Comparison of ENCODE assay signal across 8 cellular contexts in genomic region chr9:1837453-1838084, GRCh38.
DNase-seq lines count a peak whose midpoint lies in the region; ATAC-seq and TF ChIP-seq lines count a peak whose summit lies in the region.

No MANE protein-coding gene starts in this region.

- ATAC-seq in GM21360 (IDR thresholded peaks at IDR 0.05; ENCODE audit: unreplicated experiment) (peak; percentile 77), HG03520 (IDR thresholded peaks at IDR 0.05; ENCODE audit: unreplicated experiment) (no peak)

- peak; percentile 77 for TF ChIP-seq RAD21 in Ishikawa (IDR thresholded peaks at IDR 0.05; ENCODE audit: low read depth)

- no peak for TF ChIP-seq EP300 in Ishikawa (IDR thresholded peaks at IDR 0.05; ENCODE audit: borderline replicate concordance)

- DNase-seq in NCI-H2196 (lab: John Stamatoyannopoulos, UW; ENCODE audit: unreplicated experiment): peak; percentile 30
- DNase-seq in NCI-H2196 treated with DMSO at 0.1 percent for 48 hours (lab: John Stamatoyannopoulos, UW; ENCODE audit: unreplicated experiment): no peak
- peak; percentile 14 for DNase-seq in UCSD-AML1 (lab: John Stamatoyannopoulos, UW; ENCODE audit: unreplicated experiment)
- peak; percentile 67 for DNase-seq in left kidney (ENCODE audit: low read depth, low spot score)
- DNase-seq in ureter (ENCODE audit: low spot score): no peak

TF ChIP-seq in Ishikawa, 13 proteins besides CTCF, POLR2A, EP300 and RAD21:
- no peak for TF ChIP-seq EGR1 (IDR thresholded peaks at IDR 0.05)
- TF ChIP-seq FOXM1 (IDR thresholded peaks at IDR 0.05; ENCODE audit: borderline replicate concordance, low read depth): no peak
- TF ChIP-seq TAF1 (IDR thresholded peaks at IDR 0.05; ENCODE audit: low read depth): no peak
- no peak for TF ChIP-seq ZBTB7A (IDR thresholded peaks at IDR 0.05; ENCODE audit: low read depth)
- no peak for TF ChIP-seq CREB1 (IDR thresholded peaks at IDR 0.05; ENCODE audit: low read depth)
- no peak for TF ChIP-seq YY1 (IDR thresholded peaks at IDR 0.05; ENCODE audit: low read depth)
- no peak for TF ChIP-seq NFIC (IDR thresholded peaks at IDR 0.05)
- TF ChIP-seq USF1 (IDR thresholded peaks at IDR 0.05): 0 out of 2 replicates have a peak, but pooled peaks have one; percentile 13

Comparison
In these comparisons a context has a peak if more than half of its experiments do, and no peak if none do; other contexts are left out.
1. DNase-seq: peak in NCI-H2196 (single experiment), UCSD-AML1 (single experiment) and left kidney (single experiment); none in NCI-H2196 treated with DMSO at 0.1 percent for 48 hours (single experiment) and ureter (single experiment).